Comparison of ENCODE assay signal across 12 cellular contexts in genomic region chr16:57531635-57532220, GRCh38. TPM values are rescaled to one million over a fixed set of nuclear protein-coding genes. Genes with fewer than 3 reads are reported as not detected.
A peak's percentile ranks its signal among the peaks of the same experiment; 100 is the strongest.
DNase-seq lines count a peak whose midpoint lies in the region; ATAC-seq, FAIRE-seq and TF ChIP-seq lines count a peak whose summit lies in the region.
"Had no signal": no experiment of that assay in that cellular context is flagged by ENCODE, and none has a peak within 500 bp of the region (broad histone marks: within the 10 kb centered on the region; RNA-seq: fewer than 3 reads in every experiment).

No MANE protein-coding gene starts in this region.

- H3K4me1 Mint-ChIP-seq in activated naive CD4-positive, alpha-beta T cell treated with anti-CD3 and anti-CD28 coated beads for 36 hours (ENCODE audit: low read depth) = peaks cover 59% of the 10 kb centered on the region
- peaks cover 70% of the 10 kb centered on the region for H3K4me1 Mint-ChIP-seq in activated CD8-positive, alpha-beta T cell treated with anti-CD3 and anti-CD28 coated beads, Interleukin-2, amount 10 ng/mL, durations not matched to agents 7 days and 5 days (ENCODE audit: low read depth)
- peaks cover 47% of the 10 kb centered on the region for H3K4me1 Mint-ChIP-seq in Calu3 (ENCODE audit: low read depth, unreplicated experiment)

- FAIRE-seq in kidney (lab: Jason Lieb, UNC) = no peak
- FAIRE-seq: islet of Langerhans, RCC 7860 had no signal

- H3K36me3 ChIP-seq in kidney (ENCODE audit: control insufficient read depth in 1 of 2, insufficient read depth in 2 of 2, low read length in 2 of 2) (no peaks in the 10 kb centered on the region), suprapubic skin (no peaks in the 10 kb centered on the region)
- H3K36me3 ChIP-seq: neural progenitor cell had no signal

- no peak for ATAC-seq in activated CD8-positive, alpha-beta T cell treated with anti-CD3 and anti-CD28 coated beads, Interleukin-2, amount 10 ng/mL, durations not matched to agents 7 days and 5 days
- ATAC-seq in GM18861 (IDR thresholded peaks at IDR 0.05; ENCODE audit: unreplicated experiment) (no peak), GM18498 (IDR thresholded peaks at IDR 0.05; ENCODE audit: unreplicated experiment) (no peak)

- H3K27me3 Mint-ChIP-seq in activated naive CD4-positive, alpha-beta T cell treated with anti-CD3 and anti-CD28 coated beads for 36 hours (ENCODE audit: low read depth) = no peaks in the 10 kb centered on the region
- no peaks in the 10 kb centered on the region for H3K27me3 Mint-ChIP-seq in activated CD8-positive, alpha-beta T cell treated with anti-CD3 and anti-CD28 coated beads, Interleukin-2, amount 10 ng/mL, durations not matched to agents 7 days and 5 days (ENCODE audit: low read depth)
- H3K27me3 Mint-ChIP-seq in Calu3 (ENCODE audit: unreplicated experiment) = peaks cover 33% of the 10 kb centered on the region

- WGBS in suprapubic skin = 78% methylated on average over 7 of the region's 7 CpGs

- intact Hi-C loops in activated naive CD4-positive, alpha-beta T cell treated with anti-CD3 and anti-CD28 coated beads for 36 hours (cut with micrococcal nuclease) = loop anchor here (10.0 kb wide), 4 partner anchors 407 to 597 kb away; partner anchors contain the start of genes CFAP20 and HERPUD1
- intact Hi-C loops in kidney (cut with DNase I) = no loop called here
- intact Hi-C loops in Calu3 (cut with micrococcal nuclease; ENCODE audit: unreplicated experiment) = no loop called here

- no peak overlapping the region for H3K27ac ChIP-seq in kidney (ENCODE audit: low read depth in 2 of 2, low read length in 2 of 2)
- no peak overlapping the region for H3K27ac ChIP-seq in suprapubic skin
- H3K27ac ChIP-seq: neural progenitor cell had no signal

- no peak for TF ChIP-seq EP300 in suprapubic skin (IDR thresholded peaks at IDR 0.05)

- peak; percentile 4 for DNase-seq in activated naive CD4-positive, alpha-beta T cell treated with anti-CD3 and anti-CD28 coated beads for 36 hours
- no peak for DNase-seq in activated naive CD4-positive, alpha-beta T cell (lab: John Stamatoyannopoulos, UW)
- no peak for DNase-seq in activated CD8-positive, alpha-beta T cell treated with anti-CD3 and anti-CD28 coated beads, Interleukin-2, amount 10 ng/mL, durations not matched to agents 7 days and 5 days
- DNase-seq in kidney = peak; percentile 31
- peak; percentile 33 to 48 for DNase-seq in suprapubic skin (ENCODE audit: low spot score in 2 of 2)
- DNase-seq in Calu3 = no peak

- POLR2A ChIA-PET in activated CD8-positive, alpha-beta T cell treated with anti-CD3 and anti-CD28 coated beads, Interleukin-2, amount 10 ng/mL, durations not matched to agents 7 days and 5 days (lab: Charles Lee) = interaction anchor here (1.5 to 2.6 kb wide), 2 partner anchors 11 kb away, joined by 3 to 12 read pairs; partner anchors contain the start of gene ADGRG5

- H3K9me3 Mint-ChIP-seq in activated naive CD4-positive, alpha-beta T cell treated with anti-CD3 and anti-CD28 coated beads for 36 hours = no peaks in the 10 kb centered on the region
- no peaks in the 10 kb centered on the region for H3K9me3 Mint-ChIP-seq in activated CD8-positive, alpha-beta T cell treated with anti-CD3 and anti-CD28 coated beads, Interleukin-2, amount 10 ng/mL, durations not matched to agents 7 days and 5 days (ENCODE audit: insufficient read depth)
- H3K9me3 Mint-ChIP-seq in Calu3 (ENCODE audit: low read depth, unreplicated experiment) = no peaks in the 10 kb centered on the region
- H3K9me3 Mint-ChIP-seq: neural progenitor cell had no signal

- TF ChIP-seq POLR2A in suprapubic skin (IDR thresholded peaks at IDR 0.05) = no peak

- BruUV-seq in Calu3 (replicated peaks; lab: Mats Ljungman, UMichigan) = no TSS peak

- H3K9me3 ChIP-seq in kidney (ENCODE audit: control insufficient read depth in 1 of 2, low read length in 2 of 2) (no peaks in the 10 kb centered on the region), suprapubic skin (no peaks in the 10 kb centered on the region)

- no peak overlapping the region for H3K9ac ChIP-seq in kidney (ENCODE audit: low read length in 2 of 2)
- H3K9ac ChIP-seq: neural progenitor cell had no signal

- no peak for TF ChIP-seq CTCF in kidney (IDR thresholded peaks at IDR 0.05; ENCODE audit: borderline replicate concordance, extremely low read depth, insufficient read depth)
- TF ChIP-seq CTCF in suprapubic skin (IDR thresholded peaks at IDR 0.05) = no peak
- no peak for TF ChIP-seq CTCF in Calu3 (IDR thresholded peaks at IDR 0.05; ENCODE audit: unreplicated experiment)

- CTCF ChIA-PET in activated naive CD4-positive, alpha-beta T cell treated with anti-CD3 and anti-CD28 coated beads for 36 hours (lab: Charles Lee) = interaction anchor here (0.6 to 6.4 kb wide), 4 partner anchors 13 to 70 kb away, joined by 3 to 35 read pairs (median 3); partner anchors contain the start of genes DOK4 and POLR2C
- CTCF ChIA-PET in activated CD8-positive, alpha-beta T cell treated with anti-CD3 and anti-CD28 coated beads, Interleukin-2, amount 10 ng/mL, durations not matched to agents 7 days and 5 days (lab: Charles Lee) = interaction anchor here (1.1 to 1.4 kb wide), 3 partner anchors 12 to 231 kb away, joined by 4 to 5 read pairs (median 5); no protein-coding TSS in a partner anchor
- CTCF ChIA-PET in Calu3 (lab: Charles Lee) = no interaction called here

- H3K27me3 ChIP-seq in suprapubic skin = no peaks in the 10 kb centered on the region

- no peak overlapping the region for H3K4me3 ChIP-seq in kidney (ENCODE audit: low read length in 2 of 2)
- no peak overlapping the region for H3K4me3 ChIP-seq in suprapubic skin
- H3K4me3 ChIP-seq: neural progenitor cell had no signal

- no peaks in the 10 kb centered on the region for H3K36me3 Mint-ChIP-seq in activated naive CD4-positive, alpha-beta T cell treated with anti-CD3 and anti-CD28 coated beads for 36 hours (ENCODE audit: low read depth)
- peaks cover 12% of the 10 kb centered on the region for H3K36me3 Mint-ChIP-seq in activated CD8-positive, alpha-beta T cell treated with anti-CD3 and anti-CD28 coated beads, Interleukin-2, amount 10 ng/mL, durations not matched to agents 7 days and 5 days (ENCODE audit: low read depth)
- H3K36me3 Mint-ChIP-seq in Calu3 (ENCODE audit: insufficient read depth, unreplicated experiment) = peaks cover 13% of the 10 kb centered on the region

- no peak overlapping the region for H3K4me3 Mint-ChIP-seq in activated naive CD4-positive, alpha-beta T cell treated with anti-CD3 and anti-CD28 coated beads for 36 hours
- peak overlapping the region; percentile 71 for H3K4me3 Mint-ChIP-seq in activated CD8-positive, alpha-beta T cell treated with anti-CD3 and anti-CD28 coated beads, Interleukin-2, amount 10 ng/mL, durations not matched to agents 7 days and 5 days
- H3K4me3 Mint-ChIP-seq in Calu3 (ENCODE audit: low read depth, unreplicated experiment) = no peak overlapping the region

- peak overlapping the region; percentile 95 for H3K27ac Mint-ChIP-seq in activated naive CD4-positive, alpha-beta T cell treated with anti-CD3 and anti-CD28 coated beads for 36 hours
- peak overlapping the region; percentile 99 for H3K27ac Mint-ChIP-seq in activated CD8-positive, alpha-beta T cell treated with anti-CD3 and anti-CD28 coated beads, Interleukin-2, amount 10 ng/mL, durations not matched to agents 7 days and 5 days
- no peak overlapping the region for H3K27ac Mint-ChIP-seq in Calu3 (ENCODE audit: unreplicated experiment)

- peaks cover 3 to 32% of the 10 kb centered on the region in 2 donors for H3K4me1 ChIP-seq in kidney (ENCODE audit: control insufficient read depth in 1 of 2, insufficient read depth in 1 of 2, low read depth in 1 of 2, low read length in 2 of 2)
- H3K4me1 ChIP-seq in suprapubic skin = peaks cover 53% of the 10 kb centered on the region

RNA-seq across cellular contexts. Expression of gene CCDC102A, which starts 4.6 kb away (rescaled TPM):
- 1 to 10 TPM; 7.1 to 7.7 TPM for total RNA-seq in activated naive CD4-positive, alpha-beta T cell treated with anti-CD3 and anti-CD28 coated beads for 36 hours
- total RNA-seq in activated CD8-positive, alpha-beta T cell treated with anti-CD3 and anti-CD28 coated beads, Interleukin-2, amount 10 ng/mL, durations not matched to agents 7 days and 5 days = 10 to 100 TPM; 16.3 to 18.2 TPM
- total RNA-seq in kidney (11.9 TPM), suprapubic skin (10 to 100 TPM in 1 of 4 donors, 1 to 10 TPM in 3; 7.1 to 11.5 (median 8.5) TPM), Calu3 (2022) (6.8 and 7.9 TPM in 2 replicates)
- polyA plus RNA-seq in kidney (ENCODE audit: insufficient read depth, low read depth, low replicate concordance) = 5.7 TPM

RNA-seq across cellular contexts. Expression of gene ADGRG5, which starts 10.7 kb away (rescaled TPM):
- 1 to 10 TPM; 1.0 to 1.2 TPM for total RNA-seq in activated naive CD4-positive, alpha-beta T cell treated with anti-CD3 and anti-CD28 coated beads for 36 hours
- 10 to 100 TPM; 16.0 to 18.1 TPM for total RNA-seq in activated CD8-positive, alpha-beta T cell treated with anti-CD3 and anti-CD28 coated beads, Interleukin-2, amount 10 ng/mL, durations not matched to agents 7 days and 5 days
- 2.2 TPM for total RNA-seq in kidney
- polyA plus RNA-seq in kidney (ENCODE audit: insufficient read depth, low read depth, low replicate concordance) = 0.15 TPM
- under 1 TPM in 3 of 4 donors, not detected in 1; 0.16 to 0.53 (median 0.16) TPM for total RNA-seq in suprapubic skin
- total RNA-seq in Calu3 (2022) = 0.85 and 1.5 TPM in 2 replicates
- total RNA-seq: chondrocyte had no signal

RNA-seq across cellular contexts. Expression of gene DOK4, which starts 45.4 kb away (rescaled TPM):
- total RNA-seq in activated naive CD4-positive, alpha-beta T cell treated with anti-CD3 and anti-CD28 coated beads for 36 hours = 1 to 10 TPM; 5.0 to 6.2 TPM
- total RNA-seq in activated CD8-positive, alpha-beta T cell treated with anti-CD3 and anti-CD28 coated beads, Interleukin-2, amount 10 ng/mL, durations not matched to agents 7 days and 5 days = 1 to 10 TPM; 4.8 to 6.4 TPM
- 63.7 TPM for total RNA-seq in kidney
- 57.2 TPM for polyA plus RNA-seq in kidney (ENCODE audit: insufficient read depth, low read depth, low replicate concordance)
- 10 to 100 TPM; 29.8 to 66.8 (median 51.3) TPM for total RNA-seq in suprapubic skin
- 23.0 and 34.7 TPM in 2 replicates for total RNA-seq in Calu3 (2022)

Comparison
In these comparisons a context has a peak if more than half of its experiments do, and no peak if none do; other contexts are left out.
1. DNase-seq: peak in activated naive CD4-positive, alpha-beta T cell treated with anti-CD3 and anti-CD28 coated beads for 36 hours (single experiment), kidney (single experiment) and suprapubic skin (2 of 2); none in activated naive CD4-positive, alpha-beta T cell (0 of 4), activated CD8-positive, alpha-beta T cell treated with anti-CD3 and anti-CD28 coated beads, Interleukin-2, amount 10 ng/mL, durations not matched to agents 7 days and 5 days (single experiment) and Calu3 (single experiment).